1 cellular context compared by ENCODE assay signal in the genomic region with DNA sequence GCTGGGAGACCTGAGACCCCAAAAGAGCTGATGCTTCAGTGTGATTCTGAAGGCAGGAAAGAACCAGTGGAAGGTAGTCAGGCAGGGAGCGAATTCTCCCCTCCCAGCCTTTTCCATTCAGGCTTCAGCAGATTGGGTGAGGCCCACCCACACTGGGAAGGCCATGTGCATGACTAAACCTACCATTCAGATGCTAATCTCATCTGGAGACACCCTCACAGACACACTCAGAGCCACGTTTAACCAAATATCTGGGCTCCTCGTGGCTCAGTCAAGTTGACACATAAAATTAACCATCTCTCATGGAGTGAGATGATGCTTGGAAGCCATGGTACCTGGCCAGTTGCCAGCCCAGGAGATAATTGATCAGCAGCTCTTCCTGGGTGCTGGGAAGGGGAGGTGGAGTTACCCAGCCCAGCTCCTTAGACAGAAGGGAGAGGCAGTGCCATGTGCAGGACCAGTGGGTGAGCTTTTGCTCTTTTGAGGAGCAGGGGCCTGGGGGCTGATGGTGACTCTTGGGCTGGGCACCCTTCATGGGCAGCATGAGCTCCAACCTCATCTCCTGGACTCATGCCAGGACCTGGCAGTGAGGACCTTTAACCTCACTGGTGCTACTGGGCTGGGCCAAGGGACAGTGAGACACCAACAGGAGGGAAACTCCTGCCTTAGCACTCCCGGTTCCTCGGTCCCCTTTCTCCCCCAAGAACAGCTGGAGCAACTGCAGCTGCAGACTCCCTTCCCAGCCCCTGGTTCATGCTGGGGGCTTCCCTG.
TF ChIP-seq lines count a peak whose summit lies in the region.

No MANE protein-coding gene starts in this region.

TF ChIP-seq in GM23338, 12 proteins besides CTCF, POLR2A, EP300 and RAD21 (continued from another document):
- TF ChIP-seq, protein P1, sequence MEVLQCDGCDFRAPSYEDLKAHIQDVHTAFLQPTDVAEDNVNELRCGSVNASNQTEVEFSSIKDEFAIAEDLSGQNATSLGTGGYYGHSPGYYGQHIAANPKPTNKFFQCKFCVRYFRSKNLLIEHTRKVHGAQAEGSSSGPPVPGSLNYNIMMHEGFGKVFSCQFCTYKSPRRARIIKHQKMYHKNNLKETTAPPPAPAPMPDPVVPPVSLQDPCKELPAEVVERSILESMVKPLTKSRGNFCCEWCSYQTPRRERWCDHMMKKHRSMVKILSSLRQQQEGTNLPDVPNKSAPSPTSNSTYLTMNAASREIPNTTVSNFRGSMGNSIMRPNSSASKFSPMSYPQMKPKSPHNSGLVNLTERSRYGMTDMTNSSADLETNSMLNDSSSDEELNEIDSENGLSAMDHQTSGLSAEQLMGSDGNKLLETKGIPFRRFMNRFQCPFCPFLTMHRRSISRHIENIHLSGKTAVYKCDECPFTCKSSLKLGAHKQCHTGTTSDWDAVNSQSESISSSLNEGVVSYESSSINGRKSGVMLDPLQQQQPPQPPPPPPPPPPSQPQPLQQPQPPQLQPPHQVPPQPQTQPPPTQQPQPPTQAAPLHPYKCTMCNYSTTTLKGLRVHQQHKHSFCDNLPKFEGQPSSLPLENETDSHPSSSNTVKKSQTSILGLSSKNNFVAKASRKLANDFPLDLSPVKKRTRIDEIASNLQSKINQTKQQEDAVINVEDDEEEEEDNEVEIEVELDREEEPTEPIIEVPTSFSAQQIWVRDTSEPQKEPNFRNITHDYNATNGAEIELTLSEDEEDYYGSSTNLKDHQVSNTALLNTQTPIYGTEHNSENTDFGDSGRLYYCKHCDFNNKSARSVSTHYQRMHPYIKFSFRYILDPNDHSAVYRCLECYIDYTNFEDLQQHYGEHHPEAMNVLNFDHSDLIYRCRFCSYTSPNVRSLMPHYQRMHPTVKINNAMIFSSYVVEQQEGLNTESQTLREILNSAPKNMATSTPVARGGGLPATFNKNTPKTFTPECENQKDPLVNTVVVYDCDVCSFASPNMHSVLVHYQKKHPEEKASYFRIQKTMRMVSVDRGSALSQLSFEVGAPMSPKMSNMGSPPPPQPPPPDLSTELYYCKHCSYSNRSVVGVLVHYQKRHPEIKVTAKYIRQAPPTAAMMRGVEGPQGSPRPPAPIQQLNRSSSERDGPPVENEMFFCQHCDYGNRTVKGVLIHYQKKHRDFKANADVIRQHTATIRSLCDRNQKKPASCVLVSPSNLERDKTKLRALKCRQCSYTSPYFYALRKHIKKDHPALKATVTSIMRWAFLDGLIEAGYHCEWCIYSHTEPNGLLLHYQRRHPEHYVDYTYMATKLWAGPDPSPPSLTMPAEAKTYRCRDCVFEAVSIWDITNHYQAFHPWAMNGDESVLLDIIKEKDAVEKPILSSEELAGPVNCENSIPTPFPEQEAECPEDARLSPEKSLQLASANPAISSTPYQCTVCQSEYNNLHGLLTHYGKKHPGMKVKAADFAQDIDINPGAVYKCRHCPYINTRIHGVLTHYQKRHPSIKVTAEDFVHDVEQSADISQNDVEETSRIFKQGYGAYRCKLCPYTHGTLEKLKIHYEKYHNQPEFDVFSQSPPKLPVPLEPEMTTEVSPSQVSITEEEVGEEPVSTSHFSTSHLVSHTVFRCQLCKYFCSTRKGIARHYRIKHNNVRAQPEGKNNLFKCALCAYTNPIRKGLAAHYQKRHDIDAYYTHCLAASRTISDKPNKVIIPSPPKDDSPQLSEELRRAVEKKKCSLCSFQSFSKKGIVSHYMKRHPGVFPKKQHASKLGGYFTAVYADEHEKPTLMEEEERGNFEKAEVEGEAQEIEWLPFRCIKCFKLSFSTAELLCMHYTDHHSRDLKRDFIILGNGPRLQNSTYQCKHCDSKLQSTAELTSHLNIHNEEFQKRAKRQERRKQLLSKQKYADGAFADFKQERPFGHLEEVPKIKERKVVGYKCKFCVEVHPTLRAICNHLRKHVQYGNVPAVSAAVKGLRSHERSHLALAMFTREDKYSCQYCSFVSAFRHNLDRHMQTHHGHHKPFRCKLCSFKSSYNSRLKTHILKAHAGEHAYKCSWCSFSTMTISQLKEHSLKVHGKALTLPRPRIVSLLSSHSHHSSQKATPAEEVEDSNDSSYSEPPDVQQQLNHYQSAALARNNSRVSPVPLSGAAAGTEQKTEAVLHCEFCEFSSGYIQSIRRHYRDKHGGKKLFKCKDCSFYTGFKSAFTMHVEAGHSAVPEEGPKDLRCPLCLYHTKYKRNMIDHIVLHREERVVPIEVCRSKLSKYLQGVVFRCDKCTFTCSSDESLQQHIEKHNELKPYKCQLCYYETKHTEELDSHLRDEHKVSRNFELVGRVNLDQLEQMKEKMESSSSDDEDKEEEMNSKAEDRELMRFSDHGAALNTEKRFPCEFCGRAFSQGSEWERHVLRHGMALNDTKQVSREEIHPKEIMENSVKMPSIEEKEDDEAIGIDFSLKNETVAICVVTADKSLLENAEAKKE (CRISPR knock-in tag; IDR thresholded peaks at IDR 0.05): no peak
- no peak for TF ChIP-seq ZNF331 (CRISPR knock-in tag; IDR thresholded peaks at IDR 0.05; ENCODE audit: low read depth)
- TF ChIP-seq EZH2phosphoT487 (IDR thresholded peaks at IDR 0.05; ENCODE audit: unreplicated experiment): no peak
- TF ChIP-seq CREB1 (CRISPR knock-in tag; IDR thresholded peaks at IDR 0.05; ENCODE audit: low read depth): no peak
- TF ChIP-seq POLR2AphosphoS5 (IDR thresholded peaks at IDR 0.05; ENCODE audit: low read depth): no peak
- no peak for TF ChIP-seq STAT1 (IDR thresholded peaks at IDR 0.05; ENCODE audit: unreplicated experiment)
- TF ChIP-seq, protein P2, sequence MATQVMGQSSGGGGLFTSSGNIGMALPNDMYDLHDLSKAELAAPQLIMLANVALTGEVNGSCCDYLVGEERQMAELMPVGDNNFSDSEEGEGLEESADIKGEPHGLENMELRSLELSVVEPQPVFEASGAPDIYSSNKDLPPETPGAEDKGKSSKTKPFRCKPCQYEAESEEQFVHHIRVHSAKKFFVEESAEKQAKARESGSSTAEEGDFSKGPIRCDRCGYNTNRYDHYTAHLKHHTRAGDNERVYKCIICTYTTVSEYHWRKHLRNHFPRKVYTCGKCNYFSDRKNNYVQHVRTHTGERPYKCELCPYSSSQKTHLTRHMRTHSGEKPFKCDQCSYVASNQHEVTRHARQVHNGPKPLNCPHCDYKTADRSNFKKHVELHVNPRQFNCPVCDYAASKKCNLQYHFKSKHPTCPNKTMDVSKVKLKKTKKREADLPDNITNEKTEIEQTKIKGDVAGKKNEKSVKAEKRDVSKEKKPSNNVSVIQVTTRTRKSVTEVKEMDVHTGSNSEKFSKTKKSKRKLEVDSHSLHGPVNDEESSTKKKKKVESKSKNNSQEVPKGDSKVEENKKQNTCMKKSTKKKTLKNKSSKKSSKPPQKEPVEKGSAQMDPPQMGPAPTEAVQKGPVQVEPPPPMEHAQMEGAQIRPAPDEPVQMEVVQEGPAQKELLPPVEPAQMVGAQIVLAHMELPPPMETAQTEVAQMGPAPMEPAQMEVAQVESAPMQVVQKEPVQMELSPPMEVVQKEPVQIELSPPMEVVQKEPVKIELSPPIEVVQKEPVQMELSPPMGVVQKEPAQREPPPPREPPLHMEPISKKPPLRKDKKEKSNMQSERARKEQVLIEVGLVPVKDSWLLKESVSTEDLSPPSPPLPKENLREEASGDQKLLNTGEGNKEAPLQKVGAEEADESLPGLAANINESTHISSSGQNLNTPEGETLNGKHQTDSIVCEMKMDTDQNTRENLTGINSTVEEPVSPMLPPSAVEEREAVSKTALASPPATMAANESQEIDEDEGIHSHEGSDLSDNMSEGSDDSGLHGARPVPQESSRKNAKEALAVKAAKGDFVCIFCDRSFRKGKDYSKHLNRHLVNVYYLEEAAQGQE (IDR thresholded peaks at IDR 0.05; ENCODE audit: unreplicated experiment): no peak
